ENCODE assay signal across 17 cellular contexts in the genomic region with DNA sequence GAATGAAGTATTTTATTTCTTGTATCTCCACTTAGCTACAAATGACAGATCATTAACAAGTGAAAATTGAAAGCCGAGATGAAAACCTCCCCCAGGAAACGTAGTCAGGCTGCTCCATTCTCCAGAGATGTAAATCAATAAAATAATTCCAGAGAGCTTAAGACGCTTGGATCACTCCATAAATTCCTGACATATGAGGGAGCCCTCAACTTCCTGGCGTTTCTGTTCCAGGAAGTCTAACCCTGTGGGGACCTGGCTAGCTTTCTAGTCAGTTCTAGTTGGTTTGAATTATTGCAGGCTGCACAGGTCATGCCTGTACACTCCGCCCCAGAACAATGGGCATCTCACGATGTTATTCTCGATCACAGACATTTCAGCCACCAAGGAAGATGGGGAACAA.
DNase-seq lines count a peak whose midpoint lies in the region; TF ChIP-seq lines count a peak whose summit lies in the region.
"Had no signal": no experiment of that assay in that cellular context is flagged by ENCODE, and none has a peak within 500 bp of the region (broad histone marks: within the 10 kb centered on the region; RNA-seq: fewer than 3 reads in every experiment).

No MANE protein-coding gene starts in this region.

- no peaks in the 10 kb centered on the region for H3K9me3 ChIP-seq in testis
- H3K9me3 ChIP-seq: Peyer's patch had no signal

- no peaks in the 10 kb centered on the region for H3K27me3 ChIP-seq in testis
- H3K27me3 ChIP-seq: Peyer's patch had no signal

- WGBS in testis, 2 donors, result 48 to 69% methylated on average over 5 to 7 of the region's 7 CpGs

- no peak for TF ChIP-seq POLR2A in testis (IDR thresholded peaks at IDR 0.05)

- intact Hi-C loops in testis (cut with DNase I; ENCODE audit: low total_unique reads), result no loop called here

- H3K4me1 ChIP-seq in testis, result no peaks in the 10 kb centered on the region
- H3K4me1 ChIP-seq: Peyer's patch had no signal

- H3K36me3 ChIP-seq in testis (ENCODE audit: low read depth, missing control alignments), result no peaks in the 10 kb centered on the region
- H3K36me3 ChIP-seq: Peyer's patch had no signal

- DNase-seq in NCI-H510A treated with DMSO at 0.1 percent for 48 hours (lab: John Stamatoyannopoulos, UW), result peak; percentile 50
- DNase-seq in NCI-H510A (lab: John Stamatoyannopoulos, UW), result no peak
- peak; percentile 13 for DNase-seq in HT1080 (ENCODE audit: low read depth)
- DNase-seq in kidney tubule cell (ENCODE audit: low spot score), result peak; percentile 82
- peak; percentile 4 for DNase-seq in renal cortical epithelial cell (ENCODE audit: low read depth)
- DNase-seq in HuH-7 (ENCODE audit: low spot score), result no peak
- no peak for DNase-seq in testis
- no peak for DNase-seq in foreskin fibroblast
- DNase-seq: HFFc6, MM.1S, NCI-H2029 treated with DMSO at 0.1 percent for 48 hours, NCI-H774, Peyer's patch, Right ventricle myocardium superior, T-helper 1 cell had no signal

- H3K4me3 ChIP-seq in testis (no peak overlapping the region), foreskin fibroblast (ENCODE audit: low read depth in 1 of 2, low read length in 2 of 2) (no peak overlapping the region)
- H3K4me3 ChIP-seq: Peyer's patch, SK-N-MC had no signal

- H3K27ac ChIP-seq in testis, result no peak overlapping the region
- H3K27ac ChIP-seq: C4-2B, Peyer's patch, SK-N-MC had no signal

- TF ChIP-seq CTCF in testis (IDR thresholded peaks at IDR 0.05) (no peak), foreskin fibroblast (IDR thresholded peaks at IDR 0.05; ENCODE audit: low read depth, low read length) (no peak)

Comparison
In these comparisons a context has a peak if more than half of its experiments do, and no peak if none do; other contexts are left out.
1. DNase-seq: peak in NCI-H510A treated with DMSO at 0.1 percent for 48 hours (single experiment), HT1080 (single experiment), kidney tubule cell (single experiment) and renal cortical epithelial cell (single experiment); none in NCI-H510A (single experiment), HuH-7 (single experiment), testis (single experiment) and foreskin fibroblast (0 of 2).